In the genomic region with DNA sequence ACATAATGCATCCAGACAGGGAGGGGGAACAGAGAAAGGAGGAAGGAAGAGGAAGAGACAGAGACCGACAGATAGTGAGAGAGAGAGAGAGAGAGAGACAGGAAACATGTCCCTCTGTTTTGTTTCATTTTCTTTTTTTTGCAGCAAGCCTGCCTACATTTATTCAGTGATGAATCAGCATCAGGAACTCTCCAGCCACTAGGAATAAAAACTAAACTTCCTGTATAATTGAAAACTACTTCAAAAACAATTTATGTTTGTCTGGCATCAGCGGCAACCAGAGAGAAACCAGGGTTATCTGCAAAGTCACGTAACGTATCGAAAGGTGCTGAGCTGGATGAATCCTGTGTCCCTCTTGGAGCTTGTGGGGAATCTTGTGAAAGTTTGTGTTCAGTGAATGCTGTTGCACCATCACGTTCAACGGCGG, we compare ENCODE assay signal across 9 cellular contexts.
DNase-seq lines count a peak whose midpoint lies in the region; ATAC-seq and TF ChIP-seq lines count a peak whose summit lies in the region.
"Had no signal": no experiment of that assay in that cellular context is flagged by ENCODE, and none has a peak within 500 bp of the region (broad histone marks: within the 10 kb centered on the region; RNA-seq: fewer than 3 reads in every experiment).

No MANE protein-coding gene starts in this region.

- no peaks in the 10 kb centered on the region for H3K4me1 ChIP-seq in SJSA1 (replicated peaks)
- H3K4me1 ChIP-seq: foreskin keratinocyte had no signal

- H3K36me3 ChIP-seq in SJSA1, result no peaks in the 10 kb centered on the region

- no peak overlapping the region for H3K27ac ChIP-seq in CD4-positive, alpha-beta T cell (ENCODE audit: low read depth, low read length)
- no peak overlapping the region for H3K27ac ChIP-seq in SJSA1
- H3K27ac ChIP-seq: foreskin keratinocyte had no signal

- intact Hi-C loops in CD4-positive, alpha-beta T cell (cut with DNase I, micrococcal nuclease), result no loop called here

- H3K9me3 ChIP-seq in CD4-positive, alpha-beta T cell (ENCODE audit: control insufficient read depth, low read length), result no peaks in the 10 kb centered on the region
- H3K9me3 ChIP-seq in SJSA1 (replicated peaks), result no peaks in the 10 kb centered on the region

- no peaks in the 10 kb centered on the region for H3K27me3 ChIP-seq in CD4-positive, alpha-beta T cell (ENCODE audit: control insufficient read depth, insufficient read depth, low read length)
- H3K27me3 ChIP-seq in SJSA1 (replicated peaks), result peaks cover 11% of the 10 kb centered on the region

- peak overlapping the region; percentile 39 for H3K27ac Mint-ChIP-seq in CD4-positive, alpha-beta T cell
- peak overlapping the region; percentile 92 to 99 for H3K27ac Mint-ChIP-seq in stimulated activated naive CD8-positive, alpha-beta T cell treated with anti-CD3 and anti-CD28 coated beads, Interleukin-15, amount 100 ng/mL, for 72 hours

- peak overlapping the region; percentile 30 for H3K4me3 ChIP-seq in SJSA1

- no peaks in the 10 kb centered on the region for H3K9me3 Mint-ChIP-seq in CD4-positive, alpha-beta T cell
- H3K9me3 Mint-ChIP-seq in stimulated activated naive CD8-positive, alpha-beta T cell treated with anti-CD3 and anti-CD28 coated beads, Interleukin-15, amount 100 ng/mL, for 72 hours, result no peaks in the 10 kb centered on the region

- CTCF ChIA-PET in CD4-positive, alpha-beta T cell (lab: Charles Lee), result no interaction called here

- no peaks in the 10 kb centered on the region for H3K27me3 Mint-ChIP-seq in CD4-positive, alpha-beta T cell
- peaks cover 16% of the 10 kb centered on the region for H3K27me3 Mint-ChIP-seq in stimulated activated naive CD8-positive, alpha-beta T cell treated with anti-CD3 and anti-CD28 coated beads, Interleukin-15, amount 100 ng/mL, for 72 hours

- H3K36me3 Mint-ChIP-seq in CD4-positive, alpha-beta T cell (ENCODE audit: low read depth), result no peaks in the 10 kb centered on the region

- TF ChIP-seq CTCF in CD4-positive, alpha-beta T cell (IDR thresholded peaks at IDR 0.05), result no peak

- no peak for DNase-seq in CD4-positive, alpha-beta T cell
- DNase-seq in SJSA1 (ENCODE audit: low read depth in 1 of 2, low spot score in 2 of 2) (peak in 1 of 2 experiments; percentile 23), fibroblast of peridontal ligament (ENCODE audit: extremely low read depth) (peak; percentile 30), OCI-M2 (lab: John Stamatoyannopoulos, UW; ENCODE audit: unreplicated experiment) (no peak), D341Med (ENCODE audit: low spot score) (no peak)
- no peak for DNase-seq in stimulated activated naive CD8-positive, alpha-beta T cell treated with anti-CD3 and anti-CD28 coated beads, Interleukin-15, amount 100 ng/mL, for 72 hours

- ATAC-seq in CD4-positive, alpha-beta T cell (ENCODE audit: poor library complexity), result no peak
- ATAC-seq in GM21737 (IDR thresholded peaks at IDR 0.05; ENCODE audit: unreplicated experiment) (peak; percentile 65), HG02678 (IDR thresholded peaks at IDR 0.05; ENCODE audit: unreplicated experiment) (no peak)
- peak; percentile 52 for ATAC-seq in stimulated activated naive CD8-positive, alpha-beta T cell treated with anti-CD3 and anti-CD28 coated beads, Interleukin-15, amount 100 ng/mL, for 72 hours
- ATAC-seq: foreskin keratinocyte had no signal

- H3K4me3 Mint-ChIP-seq in CD4-positive, alpha-beta T cell, result peak overlapping the region; percentile 76
- H3K4me3 Mint-ChIP-seq in stimulated activated naive CD8-positive, alpha-beta T cell treated with anti-CD3 and anti-CD28 coated beads, Interleukin-15, amount 100 ng/mL, for 72 hours, result peak overlapping the region; percentile 80 to 96

- POLR2A ChIA-PET in CD4-positive, alpha-beta T cell (lab: Charles Lee), result no interaction called here

- H3K4me1 Mint-ChIP-seq in CD4-positive, alpha-beta T cell (ENCODE audit: low read depth), result peaks cover 23% of the 10 kb centered on the region
- H3K4me1 Mint-ChIP-seq in stimulated activated naive CD8-positive, alpha-beta T cell treated with anti-CD3 and anti-CD28 coated beads, Interleukin-15, amount 100 ng/mL, for 72 hours, result peaks cover 8% of the 10 kb centered on the region

Comparison
In these comparisons a context has a peak if more than half of its experiments do, and no peak if none do; other contexts are left out.
1. ATAC-seq: peak in GM21737 (single experiment) and stimulated activated naive CD8-positive, alpha-beta T cell treated with anti-CD3 and anti-CD28 coated beads, Interleukin-15, amount 100 ng/mL, for 72 hours (single experiment); none in CD4-positive, alpha-beta T cell (single experiment) and HG02678 (single experiment).